7 cellular contexts compared by ENCODE assay signal in genomic region chrX:17786554-17787347, GRCh38. TPM values are rescaled to one million over a fixed set of nuclear protein-coding genes. Genes with fewer than 3 reads are reported as not detected.
DNase-seq lines count a peak whose midpoint lies in the region; ATAC-seq and TF ChIP-seq lines count a peak whose summit lies in the region.
"Not testable (repeated sequence)": the region's sequence is repeated elsewhere in the genome, so short reads cannot be mapped to it uniquely, and the experiment has no call there.

No MANE protein-coding gene starts in this region.

- H3K36me3 ChIP-seq in HUES48 (ENCODE audit: control insufficient read depth, insufficient read depth, low read length); right lobe of liver; parathyroid adenoma (ENCODE audit: control insufficient read depth, insufficient read depth, low read length): not testable (repeated sequence)

- 60% methylated on average over 2 of the region's 31 CpGs for WGBS in right lobe of liver (ENCODE audit: insufficient coverage, low coverage, low lambda C conversion rate, missing lambda C conversion rate)

- not testable (repeated sequence) for H3K27ac ChIP-seq in HUES48 (ENCODE audit: low read depth, low read length); right lobe of liver; parathyroid adenoma
- peak overlapping the region; percentile 78 for H3K27ac ChIP-seq in RWPE1

- H3K27me3 Mint-ChIP-seq in Calu3 (ENCODE audit: unreplicated experiment) = peaks cover 18% of the 10 kb centered on the region
- not testable (repeated sequence) for H3K27me3 Mint-ChIP-seq in MCF 10A (ENCODE audit: insufficient read depth, unreplicated experiment)

- POLR2A ChIA-PET in RWPE1 (lab: Yijun Ruan, JAX; ENCODE audit: low non-redundant PET) = not testable (repeated sequence)
- POLR2A ChIA-PET in MCF 10A (lab: Yijun Ruan, JAX) = interaction anchor here (0.5 to 0.7 kb wide), 3 partner anchors 8 to 560 kb away, joined by 3 to 5 read pairs (median 3); no protein-coding TSS in a partner anchor

- not testable (repeated sequence) for H3K9me3 Mint-ChIP-seq in Calu3 (ENCODE audit: low read depth, unreplicated experiment)
- peaks cover 11% of the 10 kb centered on the region for H3K9me3 Mint-ChIP-seq in MCF 10A (ENCODE audit: unreplicated experiment)

- DNase-seq in Calu3; RWPE1 (ENCODE audit: low spot score); fibroblast of villous mesenchyme (ENCODE audit: low read depth): not testable (repeated sequence)
- DNase-seq in MCF 10A (ENCODE audit: unreplicated experiment) = peak; percentile 24
- DNase-seq in right lobe of liver = peak; percentile 40 to 71 (median 55)

- not testable (repeated sequence) for TF ChIP-seq CTCF in Calu3 (IDR thresholded peaks at IDR 0.05; ENCODE audit: unreplicated experiment); RWPE1 (conservative IDR thresholded peaks at IDR 0.05; ENCODE audit: low read depth); MCF 10A (IDR thresholded peaks at IDR 0.05; ENCODE audit: unreplicated experiment); fibroblast of villous mesenchyme (IDR thresholded peaks at IDR 0.05; ENCODE audit: insufficient read depth, low read depth, low read length); right lobe of liver (IDR thresholded peaks at IDR 0.05); parathyroid adenoma (IDR thresholded peaks at IDR 0.05)

- not testable (repeated sequence) for H3K27ac Mint-ChIP-seq in Calu3 (ENCODE audit: unreplicated experiment)
- H3K27ac Mint-ChIP-seq in MCF 10A (ENCODE audit: low read depth, unreplicated experiment) = peak overlapping the region; percentile 49

- not testable (repeated sequence) for H3K9me3 ChIP-seq in HUES48 (ENCODE audit: control insufficient read depth, insufficient read depth, low read length); right lobe of liver; parathyroid adenoma (ENCODE audit: control insufficient read depth, low read length)

- H3K4me2 ChIP-seq in parathyroid adenoma (ENCODE audit: low read length) = not testable (repeated sequence)

- intact Hi-C loops in Calu3 (cut with micrococcal nuclease; ENCODE audit: unreplicated experiment); MCF 10A (cut with micrococcal nuclease); right lobe of liver (cut with DNase I): not testable (repeated sequence)

- peak overlapping the region; percentile 53 for H2AFZ ChIP-seq in parathyroid adenoma

- not testable (repeated sequence) for H3K27me3 ChIP-seq in HUES48 (ENCODE audit: control insufficient read depth, insufficient read depth, low read length); right lobe of liver; parathyroid adenoma (ENCODE audit: control insufficient read depth, insufficient read depth, low read length)

- H3K4me3 Mint-ChIP-seq in Calu3 (ENCODE audit: low read depth, unreplicated experiment) (peak overlapping the region; percentile 79), MCF 10A (ENCODE audit: unreplicated experiment) (peak overlapping the region; percentile 70)

- not testable (repeated sequence) for ATAC-seq in right lobe of liver

- not testable (repeated sequence) for H3K36me3 Mint-ChIP-seq in Calu3 (ENCODE audit: insufficient read depth, unreplicated experiment); MCF 10A (ENCODE audit: insufficient read depth, unreplicated experiment)

- H3K4me3 ChIP-seq in HUES48 (ENCODE audit: low read depth, low read length) = peak overlapping the region; percentile 39; the same call in 1 of the 2 replicates
- peak overlapping the region; percentile 29 for H3K4me3 ChIP-seq in fibroblast of villous mesenchyme (ENCODE audit: low read depth, low read length)
- H3K4me3 ChIP-seq in right lobe of liver = peak overlapping the region in 2 of 3 donors; percentile 33 to 37
- H3K4me3 ChIP-seq in parathyroid adenoma (ENCODE audit: low read depth, low read length) = not testable (repeated sequence)

- CTCF ChIA-PET in Calu3 (lab: Charles Lee); RWPE1 (lab: Yijun Ruan, JAX): not testable (repeated sequence)
- CTCF ChIA-PET in MCF 10A (lab: Yijun Ruan, JAX) = interaction anchor here (0.6 to 2.8 kb wide), 7 partner anchors 11 to 1216 kb away, joined by 3 to 14 read pairs (median 6); no protein-coding TSS in a partner anchor

- not testable (repeated sequence) for H3K9ac ChIP-seq in HUES48 (ENCODE audit: low read depth, low read length); parathyroid adenoma

- TF ChIP-seq POLR2A in right lobe of liver (IDR thresholded peaks at IDR 0.05) = not testable (repeated sequence)

- not testable (repeated sequence) for H3K79me2 ChIP-seq in parathyroid adenoma

- BruUV-seq in Calu3 (replicated peaks; lab: Mats Ljungman, UMichigan); MCF 10A (replicated peaks; lab: Mats Ljungman, UMichigan): not testable (repeated sequence)

- H3K4me1 ChIP-seq in HUES48 (ENCODE audit: control insufficient read depth, insufficient read depth, low read length); right lobe of liver; parathyroid adenoma: not testable (repeated sequence)

- H3K4me1 Mint-ChIP-seq in Calu3 (ENCODE audit: low read depth, unreplicated experiment); MCF 10A (ENCODE audit: insufficient read depth, unreplicated experiment): not testable (repeated sequence)

RNA-seq across cellular contexts. Expression of gene SCML1, which starts 49.5 kb away (rescaled TPM):
- total RNA-seq in Calu3 (2022) = 14.2 and 14.4 TPM in 2 replicates
- 13.9 and 14.1 TPM in 2 replicates for total RNA-seq in MCF 10A (2022)
- 5.8 and 12.5 TPM in 2 replicates for total RNA-seq in fibroblast of villous mesenchyme
- total RNA-seq in right lobe of liver = 10 to 100 TPM in 5 of 6 experiments, 1 to 10 TPM in 1; 7.0 to 15.2 (median 13.8) TPM
